Comparison of ENCODE assay signal across 20 cellular contexts in the genomic region with DNA sequence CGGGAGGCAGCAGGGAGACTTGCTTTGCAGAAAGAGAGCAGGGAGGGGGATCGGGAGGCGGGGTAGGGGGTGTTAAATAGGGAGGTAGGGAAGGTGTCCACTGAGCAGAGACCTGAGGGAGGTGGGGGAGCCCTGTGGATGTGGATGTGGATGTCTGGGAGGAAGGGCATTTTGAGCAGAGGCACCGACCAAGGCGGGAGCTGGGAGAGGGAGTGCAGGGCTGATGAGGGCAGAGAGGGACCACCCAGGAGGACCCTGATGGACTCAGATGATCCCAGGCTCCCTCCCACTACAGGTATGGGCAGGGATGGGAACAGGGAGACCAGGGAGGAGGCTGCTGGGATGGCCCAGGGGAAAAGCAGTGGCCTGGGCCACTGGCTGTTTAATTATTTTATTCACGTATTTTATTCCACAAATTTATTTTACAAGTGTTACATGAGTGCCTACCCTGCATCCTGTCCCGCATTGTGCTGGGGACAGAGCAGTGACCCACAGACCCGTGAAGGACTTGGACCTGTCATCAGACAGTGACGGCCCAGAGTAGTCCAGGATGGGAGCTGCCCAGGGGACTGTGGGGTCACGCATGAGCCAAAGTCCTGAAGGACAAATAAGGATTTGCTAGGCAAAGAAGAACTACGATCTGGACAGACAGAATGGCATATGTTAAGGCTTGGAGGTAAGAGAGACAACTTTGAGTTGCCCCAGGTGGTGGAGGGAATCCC. TPM values are rescaled to one million over a fixed set of nuclear protein-coding genes. Genes with fewer than 3 reads are reported as not detected.
DNase-seq lines count a peak whose midpoint lies in the region; ATAC-seq, FAIRE-seq and TF ChIP-seq lines count a peak whose summit lies in the region.
"Had no signal": no experiment of that assay in that cellular context is flagged by ENCODE, and none has a peak within 500 bp of the region (broad histone marks: within the 10 kb centered on the region; RNA-seq: fewer than 3 reads in every experiment).

No MANE protein-coding gene starts in this region.

- no peak overlapping the region for H3K4me2 ChIP-seq in IMR-90 (ENCODE audit: low read depth, low read length)
- H3K4me2 ChIP-seq in endothelial cell of umbilical vein (ENCODE audit: insufficient read depth, low read length) = no peak overlapping the region
- H3K4me2 ChIP-seq: neural progenitor cell had no signal

- peak overlapping the region; percentile 34; the same call in 1 of the 3 replicates for H2BK15ac ChIP-seq in IMR-90 (ENCODE audit: low read depth, low read length)

- H3K4me1 ChIP-seq in CD8-positive, alpha-beta T cell (ENCODE audit: insufficient read depth, low read length) = peaks cover 44% of the 10 kb centered on the region
- H3K4me1 ChIP-seq in IMR-90 (ENCODE audit: control insufficient read depth, insufficient read depth, low read length) (peaks cover 19% of the 10 kb centered on the region), endothelial cell of umbilical vein (ENCODE audit: control insufficient read depth, extremely low read depth, insufficient read depth, low read length) (peaks cover 48% of the 10 kb centered on the region), aorta (ENCODE audit: control insufficient read depth in 1 of 2, insufficient read depth in 2 of 2, low read length in 2 of 2) (no peaks in the 10 kb centered on the region)

- in situ Hi-C loops in IMR-90 (cut with MboI; ENCODE audit: low sequenced_read_pairs) = no loop called here

- H3K27me3 Mint-ChIP-seq in CD8-positive, alpha-beta T cell (ENCODE audit: low read depth) = no peaks in the 10 kb centered on the region

- peak overlapping the region; percentile 60 for H3K14ac ChIP-seq in IMR-90 (replicated peaks; ENCODE audit: low read depth, low read length)

- no peak overlapping the region for H2AK9ac ChIP-seq in IMR-90 (replicated peaks; ENCODE audit: low read depth, low read length, poor library complexity)

- peaks cover 23% of the 10 kb centered on the region for H3K9me1 ChIP-seq in IMR-90 (ENCODE audit: insufficient read depth, low read length)
- H3K9me1 ChIP-seq in endothelial cell of umbilical vein (replicated peaks; ENCODE audit: control insufficient read depth, extremely low read depth, insufficient read depth, low read length) = no peaks in the 10 kb centered on the region

- TF ChIP-seq CTCF in CD8-positive, alpha-beta T cell (IDR thresholded peaks at IDR 0.05) = no peak
- TF ChIP-seq CTCF in IMR-90 (conservative IDR thresholded peaks at IDR 0.05; ENCODE audit: low read depth, low read length) = no peak
- no peak for TF ChIP-seq CTCF in endothelial cell of umbilical vein (IDR thresholded peaks at IDR 0.05; ENCODE audit: extremely low read depth in 1 of 2, insufficient read depth in 1 of 2, low read depth in 1 of 2, low read length in 2 of 2)
- TF ChIP-seq CTCF in GM20000 (IDR thresholded peaks at IDR 0.05; ENCODE audit: extremely low read depth, missing control alignments) = no peak

- H2AFZ ChIP-seq in IMR-90 (replicated peaks; ENCODE audit: low read length, poor library complexity) (no peak overlapping the region), endothelial cell of umbilical vein (ENCODE audit: low read depth, low read length) (no peak overlapping the region)
- H2AFZ ChIP-seq: neural progenitor cell had no signal

- no peak for TF ChIP-seq RAD21 in IMR-90 (IDR thresholded peaks at IDR 0.05; ENCODE audit: low read length)

- 88% methylated on average over 6 of the region's 11 CpGs; no CpG with 5 or more reads in 1 of the 2 experiments for WGBS in IMR-90 (ENCODE audit: extremely low coverage in 2 of 2, insufficient read length in 1 of 2), 2 experiments
- WGBS in aorta, 2 donors = 84% methylated on average over 11 of the region's 11 CpGs

- POLR2A ChIA-PET in CD8-positive, alpha-beta T cell (lab: Charles Lee) = interaction anchor here (1.2 to 1.5 kb wide), 2 partner anchors 9 to 22 kb away, joined by 3 to 5 read pairs; no protein-coding TSS in a partner anchor
- POLR2A ChIA-PET in IMR-90 (lab: Charles Lee; ENCODE audit: unreplicated experiment) = no interaction called here
- POLR2A ChIA-PET in endothelial cell of umbilical vein (lab: Charles Lee) = no interaction called here

- H3K27ac Mint-ChIP-seq in CD8-positive, alpha-beta T cell = peak overlapping the region; percentile 27
- H3K27ac Mint-ChIP-seq: neural progenitor cell had no signal

- H3K23ac ChIP-seq in IMR-90 (ENCODE audit: low read depth, low read length) = peak overlapping the region; percentile 63; the same call in 1 of the 2 replicates

- no TSS peak for BruUV-seq in IMR-90 (replicated peaks; lab: Mats Ljungman, UMichigan)
- BruUV-seq in endothelial cell of umbilical vein (replicated peaks; lab: Mats Ljungman, UMichigan) = no TSS peak

- dilution Hi-C loops in IMR-90 (cut with HindIII; ENCODE audit: low sequenced_read_pairs, unreplicated experiment) (no loop called here), endothelial cell of umbilical vein (cut with MboI; ENCODE audit: extremely low pct_ligation_motif_present, low sequenced_read_pairs) (no loop called here)

- TF ChIP-seq POLR2A in IMR-90 (IDR thresholded peaks at IDR 0.05; ENCODE audit: low read depth, low read length) = no peak
- TF ChIP-seq POLR2A in endothelial cell of umbilical vein (IDR thresholded peaks at IDR 0.05; ENCODE audit: low read depth, low read length) = no peak

- no peak overlapping the region for H3K56ac ChIP-seq in IMR-90 (ENCODE audit: extremely low read depth, insufficient read depth, low read length)

- H4K5ac ChIP-seq in IMR-90 (ENCODE audit: low read depth, low read length) = no peak overlapping the region

- no peak overlapping the region for H3K9ac ChIP-seq in IMR-90 (ENCODE audit: low read depth, low read length)
- no peak overlapping the region for H3K9ac ChIP-seq in endothelial cell of umbilical vein (replicated peaks; ENCODE audit: extremely low read depth, insufficient read depth, low read length)
- H3K9ac ChIP-seq: neural progenitor cell had no signal

- peak overlapping the region; percentile 43; the same call in 1 of the 2 replicates for H2BK20ac ChIP-seq in IMR-90 (ENCODE audit: low read depth, low read length)

- peaks cover 26 to 85% of the 10 kb centered on the region in 2 experiments for H3K79me1 ChIP-seq in IMR-90 (ENCODE audit: low read depth in 1 of 2, low read length in 2 of 2)

- H3K27me3 ChIP-seq in CD8-positive, alpha-beta T cell (ENCODE audit: insufficient read depth, low read length) = no peaks in the 10 kb centered on the region
- H3K27me3 ChIP-seq in IMR-90 (ENCODE audit: control insufficient read depth, insufficient read depth, low read length) (no peaks in the 10 kb centered on the region), endothelial cell of umbilical vein (ENCODE audit: control insufficient read depth in 2 of 2, insufficient read depth in 2 of 2, low read length in 2 of 2) (no peaks in the 10 kb centered on the region), aorta (ENCODE audit: control insufficient read depth in 1 of 2, insufficient read depth in 2 of 2, low read length in 1 of 2) (no peaks in the 10 kb centered on the region)
- H3K27me3 ChIP-seq: BLaER1 treated with 17β-estradiol and CSF1 and Interleukin-3, amounts not matched to agents 10 nM and 100 nM; breast epithelium; neural progenitor cell had no signal

- H3K79me2 ChIP-seq in endothelial cell of umbilical vein (ENCODE audit: control insufficient read depth, insufficient read depth, low read length) = peaks cover 54% of the 10 kb centered on the region

- no peak for DNase-seq in CD8-positive, alpha-beta T cell
- DNase-seq in IMR-90 (no peak), endothelial cell of umbilical vein (ENCODE audit: low read depth, low spot score) (no peak), posterior vena cava (ENCODE audit: low spot score) (peak; percentile 76), GM20000 (ENCODE audit: low spot score) (no peak), HPDE6-E6E7 (ENCODE audit: extremely low spot score) (no peak), aorta (no peak)
- DNase-seq: activated CD4-positive, alpha-beta T cell treated with anti-CD3 and anti-CD28 coated beads, Interleukin-2, amount 50 U/mL, for 48 hours; activated effector memory CD4-positive, alpha-beta T cell treated with Interleukin-2 at 50 U/mL for 16 hours; mammary epithelial cell; NCI-H1105 treated with DMSO at 0.1 percent for 48 hours; NCI-H2227 treated with DMSO at 0.1 percent for 48 hours; stimulated activated naive CD8-positive, alpha-beta T cell treated with anti-CD3 and anti-CD28 coated beads, Interleukin-15, Interleukin-2, amounts not matched to agents 100 U/mL and 50 U/mL, for 24 hours had no signal

- no peaks in the 10 kb centered on the region for H3K9me3 Mint-ChIP-seq in CD8-positive, alpha-beta T cell
- H3K9me3 Mint-ChIP-seq: neural progenitor cell had no signal

- peaks cover 58% of the 10 kb centered on the region for H3K4me1 Mint-ChIP-seq in CD8-positive, alpha-beta T cell (ENCODE audit: low read depth)

- H4K91ac ChIP-seq in IMR-90 (ENCODE audit: insufficient read depth, low read depth, low read length) = peak overlapping the region; percentile 21; the same call in 1 of the 2 replicates

- peak overlapping the region in 1 of 2 experiments; percentile 54; a peak in 2 of 4 replicates for H4K8ac ChIP-seq in IMR-90 (ENCODE audit: low read depth in 2 of 2, low read length in 2 of 2)

- peak overlapping the region; percentile 70 for H3K4ac ChIP-seq in IMR-90 (ENCODE audit: low read depth, low read length)

- H4K20me1 ChIP-seq in IMR-90 (ENCODE audit: insufficient read depth, low read length) = peaks cover 63% of the 10 kb centered on the region
- H4K20me1 ChIP-seq in endothelial cell of umbilical vein (replicated peaks; ENCODE audit: control insufficient read depth, extremely low read depth, insufficient read depth, low read length) = no peaks in the 10 kb centered on the region

- no peak for ATAC-seq in CD8-positive, alpha-beta T cell
- ATAC-seq in IMR-90 (ENCODE audit: low read depth) (no peak), GM18868 (IDR thresholded peaks at IDR 0.05; ENCODE audit: unreplicated experiment) (no peak), aorta (ENCODE audit: low FRiP score) (no peak)
- ATAC-seq: stimulated activated naive CD8-positive, alpha-beta T cell treated with anti-CD3 and anti-CD28 coated beads, Interleukin-15, Interleukin-2, amounts not matched to agents 100 U/mL and 50 U/mL, for 24 hours had no signal

- intact Hi-C loops in CD8-positive, alpha-beta T cell (cut with DNase I, micrococcal nuclease) = no loop called here
- intact Hi-C loops in IMR-90 (cut with micrococcal nuclease) (no loop called here), endothelial cell of umbilical vein (cut with micrococcal nuclease) (loop anchor here (10.0 kb wide), 1 partner anchor 81 kb away; a partner anchor contains a TSS), posterior vena cava (cut with DNase I) (no loop called here), aorta (cut with DNase I) (no loop called here)

- 0 out of 2 replicates have a peak overlapping the region, but pooled peaks have one; percentile 53 for H2BK120ac ChIP-seq in IMR-90 (ENCODE audit: low read depth, low read length)

- no peak overlapping the region for H3K18ac ChIP-seq in IMR-90 (ENCODE audit: low read depth, low read length)

- H3K36me3 Mint-ChIP-seq in CD8-positive, alpha-beta T cell = peaks cover 67% of the 10 kb centered on the region

- no peak for FAIRE-seq in endothelial cell of umbilical vein (lab: Jason Lieb, UNC)
- FAIRE-seq: GM12891, TTC549 had no signal

- no peak overlapping the region for H3K4me3 ChIP-seq in CD8-positive, alpha-beta T cell (ENCODE audit: low read depth, low read length)
- no peak overlapping the region for H3K4me3 ChIP-seq in IMR-90 (ENCODE audit: insufficient read depth, low read depth, low read length)
- H3K4me3 ChIP-seq in endothelial cell of umbilical vein (replicated peaks in 1 of 3; ENCODE audit: insufficient read depth in 1 of 3, low read depth in 1 of 3, low read length in 3 of 3) = no peak overlapping the region
- H3K4me3 ChIP-seq in aorta (ENCODE audit: low read length in 2 of 2) = no peak overlapping the region
- H3K4me3 ChIP-seq: BLaER1 treated with 17β-estradiol and CSF1 and Interleukin-3, amounts not matched to agents 10 nM and 100 nM; breast epithelium; neural progenitor cell had no signal

- H2BK5ac ChIP-seq in IMR-90 (ENCODE audit: low read depth, low read length, poor library complexity, severe bottlenecking) = peak overlapping the region; percentile 66

- CTCF ChIA-PET in CD8-positive, alpha-beta T cell (lab: Charles Lee) = interaction anchor here (1.0 to 10.2 kb wide), 3 partner anchors 9 to 33 kb away, joined by 3 to 228 read pairs (median 4); no protein-coding TSS in a partner anchor
- CTCF ChIA-PET in IMR-90 (lab: Yijun Ruan, JAX) (interaction anchor here (0.6 kb wide), 1 partner anchor 285 kb away, joined by 12 read pairs; no protein-coding TSS in a partner anchor), endothelial cell of umbilical vein (lab: Charles Lee) (interaction anchor here (1.0 to 9.9 kb wide), 4 partner anchors 10 to 31 kb away, joined by 4 to 129 read pairs (median 6); a partner anchor contains a TSS)

- H2AK5ac ChIP-seq in IMR-90 (ENCODE audit: low read depth, low read length) = peak overlapping the region; percentile 70; the same call in 1 of the 2 replicates

- no peak overlapping the region for H3K27ac ChIP-seq in CD8-positive, alpha-beta T cell (ENCODE audit: low read depth, low read length)
- H3K27ac ChIP-seq in IMR-90 (ENCODE audit: insufficient read depth, low read length) (peak overlapping the region; percentile 15; the same call in 1 of the 2 replicates), endothelial cell of umbilical vein (ENCODE audit: insufficient read depth, low read depth, low read length) (peak overlapping the region; percentile 51), aorta (ENCODE audit: low read depth in 1 of 2, low read length in 2 of 2) (no peak overlapping the region)
- H3K27ac ChIP-seq: neural progenitor cell had no signal

- H3K4me3 Mint-ChIP-seq in CD8-positive, alpha-beta T cell = no peak overlapping the region
- H3K4me3 Mint-ChIP-seq: neural progenitor cell had no signal

- no peaks in the 10 kb centered on the region for H3K9me3 ChIP-seq in CD8-positive, alpha-beta T cell (ENCODE audit: low read length)
- no peaks in the 10 kb centered on the region for H3K9me3 ChIP-seq in IMR-90 (ENCODE audit: control insufficient read depth, insufficient read depth, low read length)
- no peaks in the 10 kb centered on the region for H3K9me3 ChIP-seq in endothelial cell of umbilical vein (replicated peaks; ENCODE audit: control insufficient read depth, insufficient read depth, low read length)
- H3K9me3 ChIP-seq in aorta (ENCODE audit: control insufficient read depth, low read length) = no peaks in the 10 kb centered on the region
- H3K9me3 ChIP-seq: BLaER1 treated with 17β-estradiol and CSF1 and Interleukin-3, amounts not matched to agents 10 nM and 100 nM; breast epithelium had no signal

- H3K36me3 ChIP-seq in CD8-positive, alpha-beta T cell (ENCODE audit: insufficient read depth, low read length) = peaks cover 30% of the 10 kb centered on the region
- peaks cover 30% of the 10 kb centered on the region for H3K36me3 ChIP-seq in IMR-90 (ENCODE audit: control insufficient read depth, insufficient read depth, low read length)
- H3K36me3 ChIP-seq in endothelial cell of umbilical vein (ENCODE audit: control insufficient read depth in 2 of 2, extremely low read depth in 1 of 2, insufficient read depth in 2 of 2, low read length in 2 of 2) = peaks cover 11 to 17% of the 10 kb centered on the region in 2 experiments
- H3K36me3 ChIP-seq in aorta (ENCODE audit: control insufficient read depth in 1 of 2, insufficient read depth in 2 of 2, low read length in 1 of 2) = peaks cover 0 to 2% of the 10 kb centered on the region in 2 donors
- H3K36me3 ChIP-seq: breast epithelium, neural progenitor cell had no signal

RNA-seq across cellular contexts. Expression of a gene that starts 5.3 kb away (rescaled TPM):
- 100 to 1,000 TPM; 207 to 221 TPM for total RNA-seq in CD8-positive, alpha-beta T cell
- total RNA-seq in IMR-90 (2012; rRNA removed) (11.1 and 11.4 TPM in 2 replicates), endothelial cell of umbilical vein (130 and 139 TPM in 2 replicates), posterior vena cava (10 to 100 TPM; 83.0 to 87.0 TPM), aorta (10 to 100 TPM; 65.7 to 92.7 TPM)
- polyA plus RNA-seq in IMR-90 (2012; rRNA removed) (63.0 and 65.2 TPM in 2 replicates), endothelial cell of umbilical vein (127 and 162 TPM in 2 replicates), aorta (10 to 100 TPM; 13.4 to 59.0 TPM)
- 50.3 and 62.6 TPM in 2 replicates for polyA plus RNA-seq in IMR-90 (2012; cell fraction: cytosol; rRNA removed)
- 115 and 162 TPM in 2 replicates for polyA plus RNA-seq in IMR-90 (2012; cell fraction: nucleus; rRNA removed; ENCODE audit: low replicate concordance)
- 104 and 137 TPM in 2 replicates for polyA plus RNA-seq in endothelial cell of umbilical vein (2011; cell fraction: cytosol; rRNA removed)
- 196 and 258 TPM in 2 replicates for polyA plus RNA-seq in endothelial cell of umbilical vein (2011; cell fraction: nucleus; rRNA removed)
- polyA plus RNA-seq in endothelial cell of umbilical vein (2012) = 73.2 and 107 TPM in 2 replicates
- polyA minus RNA-seq in endothelial cell of umbilical vein = 102 and 108 TPM in 2 replicates
- polyA minus RNA-seq in endothelial cell of umbilical vein (2011; cell fraction: cytosol; rRNA and poly(A)+ RNA removed) = 30.2 TPM
- polyA minus RNA-seq in endothelial cell of umbilical vein (2011; cell fraction: nucleus; rRNA and poly(A)+ RNA removed) = 64.1 and 68.0 TPM in 2 replicates

RNA-seq across cellular contexts. Expression of a gene that starts 24.9 kb away (rescaled TPM):
- 1 to 10 TPM; 1.9 to 2.3 TPM for total RNA-seq in CD8-positive, alpha-beta T cell
- total RNA-seq in IMR-90 (2012; rRNA removed) (2.0 and 2.2 TPM in 2 replicates), endothelial cell of umbilical vein (14.2 and 15.8 TPM in 2 replicates), posterior vena cava (10 to 100 TPM; 30.8 to 42.4 TPM), aorta (10 to 100 TPM; 11.9 to 21.4 TPM)
- polyA plus RNA-seq in IMR-90 (2012; rRNA removed) (9.6 and 10.6 TPM in 2 replicates), endothelial cell of umbilical vein (11.2 and 14.0 TPM in 2 replicates), aorta (10 to 100 TPM in 1 of 2 donors, 1 to 10 TPM in 1; 9.9 to 15.3 TPM)
- polyA plus RNA-seq in IMR-90 (2012; cell fraction: cytosol; rRNA removed) = 5.9 and 7.9 TPM in 2 replicates
- polyA plus RNA-seq in IMR-90 (2012; cell fraction: nucleus; rRNA removed; ENCODE audit: low replicate concordance) = 11.5 and 12.8 TPM in 2 replicates
- 9.9 and 12.4 TPM in 2 replicates for polyA plus RNA-seq in endothelial cell of umbilical vein (2011; cell fraction: cytosol; rRNA removed)
- polyA plus RNA-seq in endothelial cell of umbilical vein (2011; cell fraction: nucleus; rRNA removed) = 16.8 and 18.5 TPM in 2 replicates
- polyA plus RNA-seq in endothelial cell of umbilical vein (2012) = 11.0 and 13.7 TPM in 2 replicates
- polyA minus RNA-seq in endothelial cell of umbilical vein = 10.0 and 10.2 TPM in 2 replicates
- polyA minus RNA-seq in endothelial cell of umbilical vein (2011; cell fraction: cytosol; rRNA and poly(A)+ RNA removed) = 0.20 TPM
- polyA minus RNA-seq in endothelial cell of umbilical vein (2011; cell fraction: nucleus; rRNA and poly(A)+ RNA removed) = 3.1 and 3.5 TPM in 2 replicates

RNA-seq across cellular contexts. Expression of a gene that starts 36.1 kb away (rescaled TPM):
- not detected for total RNA-seq in CD8-positive, alpha-beta T cell
- total RNA-seq in IMR-90 (2012; rRNA removed) = not detected in 2 replicates
- polyA plus RNA-seq in IMR-90 (2012; rRNA removed) = not detected in 2 replicates
- not detected in 2 replicates for polyA plus RNA-seq in IMR-90 (2012; cell fraction: cytosol; rRNA removed)
- 0.08 TPM in 1 of 2 replicates, not detected in the other for polyA plus RNA-seq in IMR-90 (2012; cell fraction: nucleus; rRNA removed; ENCODE audit: low replicate concordance)
- 0.23 TPM in 1 of 2 replicates, not detected in the other for total RNA-seq in endothelial cell of umbilical vein
- polyA plus RNA-seq in endothelial cell of umbilical vein = 0.05 and 0.10 TPM in 2 replicates
- 0.04 TPM in 1 of 2 replicates, not detected in the other for polyA plus RNA-seq in endothelial cell of umbilical vein (2011; cell fraction: cytosol; rRNA removed)
- polyA plus RNA-seq in endothelial cell of umbilical vein (2011; cell fraction: nucleus; rRNA removed) = 0.21 and 0.31 TPM in 2 replicates
- polyA plus RNA-seq in endothelial cell of umbilical vein (2012) = not detected in 2 replicates
- polyA minus RNA-seq in endothelial cell of umbilical vein = 0.13 TPM in 1 of 2 replicates, not detected in the other
- polyA minus RNA-seq in endothelial cell of umbilical vein (2011; cell fraction: cytosol; rRNA and poly(A)+ RNA removed) = not detected
- 0.29 TPM in 1 of 2 replicates, not detected in the other for polyA minus RNA-seq in endothelial cell of umbilical vein (2011; cell fraction: nucleus; rRNA and poly(A)+ RNA removed)
- 1 to 10 TPM in 1 of 2 donors, under 1 TPM in 1; 1.00 to 1.7 TPM for total RNA-seq in posterior vena cava
- total RNA-seq in aorta = 1 to 10 TPM in 1 of 2 donors, under 1 TPM in 1; 0.71 to 2.7 TPM
- not detected for polyA plus RNA-seq in aorta
- total RNA-seq: SK-MEL-5 had no signal
- polyA plus RNA-seq: mammary epithelial cell had no signal

RNA-seq across cellular contexts. Expression of a gene that starts 41.4 kb away (rescaled TPM):
- total RNA-seq in CD8-positive, alpha-beta T cell = 1 to 10 TPM; 5.0 to 5.7 TPM
- total RNA-seq in IMR-90 (2012; rRNA removed) (3.9 and 4.8 TPM in 2 replicates), endothelial cell of umbilical vein (19.6 and 19.8 TPM in 2 replicates), posterior vena cava (1 to 10 TPM; 4.9 to 6.2 TPM), aorta (10 to 100 TPM in 1 of 2 donors, 1 to 10 TPM in 1; 5.2 to 13.5 TPM)
- polyA plus RNA-seq in IMR-90 (2012; rRNA removed) (1.2 and 1.5 TPM in 2 replicates), endothelial cell of umbilical vein (10.9 and 11.3 TPM in 2 replicates), aorta (1 to 10 TPM; 1.0 to 1.8 TPM)
- 0.42 and 0.69 TPM in 2 replicates for polyA plus RNA-seq in IMR-90 (2012; cell fraction: cytosol; rRNA removed)
- 0.84 and 1.6 TPM in 2 replicates for polyA plus RNA-seq in IMR-90 (2012; cell fraction: nucleus; rRNA removed; ENCODE audit: low replicate concordance)
- polyA plus RNA-seq in endothelial cell of umbilical vein (2011; cell fraction: cytosol; rRNA removed) = 10.2 and 11.7 TPM in 2 replicates
- 21.0 and 25.4 TPM in 2 replicates for polyA plus RNA-seq in endothelial cell of umbilical vein (2011; cell fraction: nucleus; rRNA removed)
- 9.5 and 9.8 TPM in 2 replicates for polyA plus RNA-seq in endothelial cell of umbilical vein (2012)
- 60.2 and 63.6 TPM in 2 replicates for polyA minus RNA-seq in endothelial cell of umbilical vein
- 0.82 TPM for polyA minus RNA-seq in endothelial cell of umbilical vein (2011; cell fraction: cytosol; rRNA and poly(A)+ RNA removed)
- polyA minus RNA-seq in endothelial cell of umbilical vein (2011; cell fraction: nucleus; rRNA and poly(A)+ RNA removed) = 53.5 and 64.3 TPM in 2 replicates

Comparison
In these comparisons a context has a peak if more than half of its experiments do, and no peak if none do; other contexts are left out.
1. H3K27ac ChIP-seq: peak in IMR-90 (single experiment) and endothelial cell of umbilical vein (single experiment); none in CD8-positive, alpha-beta T cell (single experiment) and aorta (0 of 2).